In genomic region chr1:27481994-27482620, GRCh38 we compare ENCODE assay signal across 11 cellular contexts. TPM values are rescaled to one million over a fixed set of nuclear protein-coding genes. Genes with fewer than 3 reads are reported as not detected.
DNase-seq lines count a peak whose midpoint lies in the region; ATAC-seq, FAIRE-seq and TF ChIP-seq lines count a peak whose summit lies in the region.
"Had no signal": no experiment of that assay in that cellular context is flagged by ENCODE, and none has a peak within 500 bp of the region (broad histone marks: within the 10 kb centered on the region; RNA-seq: fewer than 3 reads in every experiment).

No MANE protein-coding gene starts in this region.

- H3K27me3 Mint-ChIP-seq in central memory CD8-positive, alpha-beta T cell = no peaks in the 10 kb centered on the region
- H3K27me3 Mint-ChIP-seq: dendritic cell treated with granulocyte-macrophage colony-stimulating factor and Interleukin-4, amounts not matched to agents 40 ng/mL and 50 ng/mL, for 4 days had no signal

- CTCF ChIA-PET in HepG2 (lab: Yijun Ruan, JAX; ENCODE audit: low intra/inter-chr PET ratio, low total read pairs) = no interaction called here

- H3K36me3 ChIP-seq in HepG2 (replicated peaks in 1 of 2; ENCODE audit: control insufficient read depth in 1 of 2, insufficient read depth in 2 of 2, low read length in 2 of 2) (no peaks in the 10 kb centered on the region), right lobe of liver (no peaks in the 10 kb centered on the region), HAP-1 (replicated peaks) (no peaks in the 10 kb centered on the region; the same call in none of the 2 replicates), WERI-Rb-1 (no peaks in the 10 kb centered on the region; the same call in 1 of the 2 replicates)
- H3K36me3 ChIP-seq: gastrocnemius medialis had no signal

- peaks cover 67% of the 10 kb centered on the region for H3K79me2 ChIP-seq in HepG2 (ENCODE audit: insufficient read depth, low read length)

- no peak overlapping the region for H3K9ac ChIP-seq in HepG2 (ENCODE audit: insufficient read depth, low read depth, low read length)

- H3K4me3 ChIP-seq in HepG2 (replicated peaks in 1 of 3; ENCODE audit: insufficient read depth in 1 of 3, low read depth in 2 of 3, low read length in 3 of 3) (no peak overlapping the region), right lobe of liver (no peak overlapping the region), HAP-1 (no peak overlapping the region), WERI-Rb-1 (ENCODE audit: low read depth, low read length) (no peak overlapping the region)
- H3K4me3 ChIP-seq: gastrocnemius medialis had no signal

- H3K9me3 Mint-ChIP-seq in central memory CD8-positive, alpha-beta T cell = no peaks in the 10 kb centered on the region
- H3K9me3 Mint-ChIP-seq: dendritic cell treated with granulocyte-macrophage colony-stimulating factor and Interleukin-4, amounts not matched to agents 40 ng/mL and 50 ng/mL, for 4 days had no signal

- TSS peak; percentile 15 for BruUV-seq in HepG2 (replicated peaks; lab: Mats Ljungman, UMichigan)

- H2AFZ ChIP-seq in HepG2 (ENCODE audit: low read length) = no peak overlapping the region

- H4K20me1 ChIP-seq in HepG2 (ENCODE audit: insufficient read depth, low read length) = peaks cover 9% of the 10 kb centered on the region; the same call in 1 of the 2 replicates

- H3K9me3 ChIP-seq in HepG2 (ENCODE audit: low read length) (no peaks in the 10 kb centered on the region), right lobe of liver (no peaks in the 10 kb centered on the region), HAP-1 (no peaks in the 10 kb centered on the region), WERI-Rb-1 (ENCODE audit: severe bottlenecking) (no peaks in the 10 kb centered on the region)
- H3K9me3 ChIP-seq: gastrocnemius medialis had no signal

- POLR2A ChIA-PET in HepG2 (lab: Yijun Ruan, JAX) = no interaction called here

- no peaks in the 10 kb centered on the region for H3K27me3 ChIP-seq in HepG2 (ENCODE audit: control insufficient read depth in 1 of 2, insufficient read depth in 2 of 2, low read length in 2 of 2)
- H3K27me3 ChIP-seq in right lobe of liver = no peaks in the 10 kb centered on the region
- no peaks in the 10 kb centered on the region for H3K27me3 ChIP-seq in HAP-1 (ENCODE audit: low read depth)
- H3K27me3 ChIP-seq in WERI-Rb-1 (ENCODE audit: insufficient read depth, low read depth, severe bottlenecking) = no peaks in the 10 kb centered on the region
- H3K27me3 ChIP-seq: gastrocnemius medialis had no signal

- peak overlapping the region; percentile 12 for H3K27ac Mint-ChIP-seq in central memory CD8-positive, alpha-beta T cell (ENCODE audit: low read depth)

- TF ChIP-seq RAD21 in HepG2 (CRISPR knock-in tag; IDR thresholded peaks at IDR 0.05) = no peak

- no peak overlapping the region for H3K4me3 Mint-ChIP-seq in central memory CD8-positive, alpha-beta T cell
- H3K4me3 Mint-ChIP-seq: dendritic cell treated with granulocyte-macrophage colony-stimulating factor and Interleukin-4, amounts not matched to agents 40 ng/mL and 50 ng/mL, for 4 days had no signal

- ATAC-seq in HepG2 (no peak), right lobe of liver (no peak), HG03280 (IDR thresholded peaks at IDR 0.05; ENCODE audit: unreplicated experiment) (peak; percentile 56)
- no peak for ATAC-seq in central memory CD8-positive, alpha-beta T cell (replicated peaks; ENCODE audit: extremely low read depth, poor library complexity, severe bottlenecking)
- ATAC-seq: gastrocnemius medialis had no signal

- FAIRE-seq in HepG2 (lab: Jason Lieb, UNC) = no peak

- intact Hi-C loops in HepG2 (cut with micrococcal nuclease; ENCODE audit: unreplicated experiment) (no loop called here), right lobe of liver (cut with DNase I) (no loop called here)

- H3K36me3 Mint-ChIP-seq in central memory CD8-positive, alpha-beta T cell (ENCODE audit: insufficient read depth) = peaks cover 20% of the 10 kb centered on the region

- H3K27ac ChIP-seq in HepG2 (ENCODE audit: extremely low read length, insufficient read depth, low read length) (no peak overlapping the region), right lobe of liver (no peak overlapping the region), WERI-Rb-1 (no peak overlapping the region)
- H3K27ac ChIP-seq: gastrocnemius medialis had no signal

- in situ Hi-C loops in HepG2 (cut with HindIII; ENCODE audit: extremely low pct_ligation_motif_present, low pct_unique_long_range_greater_than_20kb) = no loop called here
- in situ Hi-C loops in HAP-1 (cut with MboI; ENCODE audit: low sequenced_read_pairs) = no loop called here

- H3K4me1 Mint-ChIP-seq in central memory CD8-positive, alpha-beta T cell = peaks cover 28% of the 10 kb centered on the region

- TF ChIP-seq POLR2A in HepG2 (IDR thresholded peaks at IDR 0.05; ENCODE audit: insufficient read depth in 1 of 2, low read depth in 2 of 2, low read length in 2 of 2) (no peak), right lobe of liver (IDR thresholded peaks at IDR 0.05) (no peak)

- 95% methylated on average over 2 of the region's 2 CpGs for WGBS in HepG2 (ENCODE audit: low lambda C conversion rate)
- WGBS in right lobe of liver (ENCODE audit: insufficient coverage, low coverage, low lambda C conversion rate, missing lambda C conversion rate) = 73% methylated on average over 2 of the region's 2 CpGs

- TF ChIP-seq CTCF in HepG2 (CRISPR knock-in tag; IDR thresholded peaks at IDR 0.05) (no peak), right lobe of liver (IDR thresholded peaks at IDR 0.05) (no peak), WERI-Rb-1 (IDR thresholded peaks at IDR 0.05; ENCODE audit: low read depth, low read length) (no peak)

- TF ChIP-seq EP300 in HepG2 (IDR thresholded peaks at IDR 0.05; ENCODE audit: low read depth in 2 of 2, low read length in 2 of 2) (no peak), HepG2 (CRISPR knock-in tag; IDR thresholded peaks at IDR 0.05; ENCODE audit: borderline replicate concordance) (no peak)

- DNase-seq in HepG2 (ENCODE audit: low spot score) = no peak
- no peak for DNase-seq in right lobe of liver
- no peak for DNase-seq in central memory CD8-positive, alpha-beta T cell (ENCODE audit: low spot score in 2 of 2)
- DNase-seq in NCI-H1092 (lab: John Stamatoyannopoulos, UW) = no peak
- no peak for DNase-seq in dermis blood vessel endothelial cell
- DNase-seq in HAP-1 (ENCODE audit: low spot score in 2 of 2) = no peak
- no peak for DNase-seq in WERI-Rb-1
- DNase-seq: C1 segment of cervical spinal cord, gastrocnemius medialis had no signal

- H3K4me2 ChIP-seq in HepG2 (ENCODE audit: low read depth, low read length) = no peak overlapping the region

- H3K4me1 ChIP-seq in HepG2 (ENCODE audit: insufficient read depth, low read length) (peaks cover 3% of the 10 kb centered on the region; the same call in 1 of the 2 replicates), right lobe of liver (no peaks in the 10 kb centered on the region), HAP-1 (peaks cover 15% of the 10 kb centered on the region)

TF ChIP-seq in HepG2, 621 proteins besides CTCF, POLR2A, EP300 and RAD21 (continues in another document):
- TF ChIP-seq NFIB (CRISPR knock-in tag; IDR thresholded peaks at IDR 0.05; ENCODE audit: borderline replicate concordance) (no peak), FIP1L1 (IDR thresholded peaks at IDR 0.05; ENCODE audit: borderline replicate concordance, insufficient read depth, low read depth, low read length) (no peak), AHR (CRISPR knock-in tag; IDR thresholded peaks at IDR 0.05) (no peak), ZNF547 (CRISPR knock-in tag; IDR thresholded peaks at IDR 0.05) (no peak), DNMT3B (CRISPR knock-in tag; conservative IDR thresholded peaks at IDR 0.05) (no peak), ZNF510 (CRISPR knock-in tag; IDR thresholded peaks at IDR 0.05; ENCODE audit: low read depth) (no peak), ATF7-NPFF (CRISPR knock-in tag; IDR thresholded peaks at IDR 0.05; ENCODE audit: low read depth) (no peak), MLLT10 (CRISPR knock-in tag; IDR thresholded peaks at IDR 0.05) (no peak), RBAK (CRISPR knock-in tag; IDR thresholded peaks at IDR 0.05) (no peak)

RNA-seq across cellular contexts. Expression of gene WASF2, which starts 7.9 kb away (rescaled TPM):
- total RNA-seq in HepG2 (2016; rRNA removed; fragmentation: Illumina TruSeq; extraction: Trizol) (10.4 and 16.9 TPM in 2 replicates), right lobe of liver (10 to 100 TPM; 18.4 to 38.1 (median 26.5) TPM), dermis blood vessel endothelial cell (45.9 and 110 TPM in 2 replicates)
- total RNA-seq in HepG2 (2016; cell fraction: cytosol; rRNA removed; fragmentation: Illumina TruSeq; extraction: Trizol; ENCODE audit: low read depth) = 3.7 and 4.4 TPM in 2 replicates
- 10.6 and 15.8 TPM in 2 replicates for total RNA-seq in HepG2 (2016; cell fraction: insoluble cytoplasmic fraction; rRNA removed; fragmentation: Illumina TruSeq; extraction: Trizol)
- total RNA-seq in HepG2 (2016; cell fraction: membrane; rRNA removed; fragmentation: Illumina TruSeq; extraction: Trizol) = 17.2 and 17.7 TPM in 2 replicates
- total RNA-seq in HepG2 (2016; cell fraction: nucleus; rRNA removed; fragmentation: Illumina TruSeq; extraction: Trizol) = 13.0 and 13.9 TPM in 2 replicates
- polyA plus RNA-seq in HepG2 (2011; rRNA removed) = 26.4 and 27.7 TPM in 2 replicates
- 16.3 and 16.7 TPM in 2 replicates for polyA plus RNA-seq in HepG2 (2011; cell fraction: cytosol; rRNA removed)
- 25.0 and 25.9 TPM in 2 replicates for polyA plus RNA-seq in HepG2 (2011; cell fraction: nucleus; rRNA removed)
- polyA plus RNA-seq in HepG2 (2012) = 29.4 and 35.1 TPM in 2 replicates
- 2.7 and 3.1 TPM in 2 replicates for polyA plus RNA-seq in HepG2 (2016; cell fraction: cytosol; fragmentation: Illumina TruSeq; extraction: Trizol; ENCODE audit: low read depth)
- 21.4 and 26.0 TPM in 2 replicates for polyA plus RNA-seq in HepG2 (2016; cell fraction: insoluble cytoplasmic fraction; fragmentation: Illumina TruSeq; extraction: Trizol; ENCODE audit: low read depth)
- 12.8 and 13.7 TPM in 2 replicates for polyA plus RNA-seq in HepG2 (2016; cell fraction: membrane; fragmentation: Illumina TruSeq; extraction: Trizol; ENCODE audit: low read depth)
- polyA plus RNA-seq in HepG2 (2016; cell fraction: nucleus; fragmentation: Illumina TruSeq; extraction: Trizol; ENCODE audit: insufficient read depth, low read depth) = 23.0 and 25.5 TPM in 2 replicates
- polyA minus RNA-seq in HepG2 (2011; rRNA and poly(A)+ RNA removed; ENCODE audit: low replicate concordance) = 45.6 and 56.9 TPM in 2 replicates
- 22.2 and 26.7 TPM in 2 replicates for polyA minus RNA-seq in HepG2 (2011; cell fraction: cytosol; rRNA and poly(A)+ RNA removed)
- polyA minus RNA-seq in HepG2 (2011; cell fraction: nucleus; rRNA and poly(A)+ RNA removed) = 22.0 and 23.7 TPM in 2 replicates
